Comparison of ENCODE assay signal across 2 cellular contexts in the genomic region with DNA sequence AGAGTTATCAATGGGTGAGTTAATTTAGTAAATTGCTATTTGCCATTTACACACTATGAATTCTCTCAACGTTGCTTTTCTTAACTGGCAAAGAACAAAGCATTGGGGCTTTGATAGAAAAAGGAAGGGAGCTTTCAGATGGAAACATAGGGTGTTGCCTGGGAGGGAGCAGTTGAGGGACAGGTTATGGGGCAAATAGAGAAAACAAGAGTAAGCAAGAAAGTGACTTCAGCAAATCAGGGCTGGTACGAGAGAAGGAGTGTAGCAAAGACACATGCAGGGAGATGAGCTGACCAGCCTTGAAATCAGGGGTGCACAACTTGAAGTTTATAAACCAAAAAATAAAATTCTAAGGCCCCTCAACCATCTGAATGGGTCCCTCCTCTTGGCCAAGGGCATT.
TF ChIP-seq lines count a peak whose summit lies in the region.

No MANE protein-coding gene starts in this region.

TF ChIP-seq in GM23338, 12 proteins besides CTCF, POLR2A, EP300 and RAD21:
- TF ChIP-seq CREB1 (CRISPR knock-in tag; IDR thresholded peaks at IDR 0.05; ENCODE audit: low read depth) (0 out of 2 replicates have a peak, but pooled peaks have one; percentile 20), JUNB (IDR thresholded peaks at IDR 0.05; ENCODE audit: unreplicated experiment) (no peak), ZNF114 (CRISPR knock-in tag; IDR thresholded peaks at IDR 0.05) (no peak), ZNF462 (CRISPR knock-in tag; IDR thresholded peaks at IDR 0.05) (no peak), POLR2AphosphoS5 (IDR thresholded peaks at IDR 0.05; ENCODE audit: low read depth) (no peak)
- TF ChIP-seq, protein P1, sequence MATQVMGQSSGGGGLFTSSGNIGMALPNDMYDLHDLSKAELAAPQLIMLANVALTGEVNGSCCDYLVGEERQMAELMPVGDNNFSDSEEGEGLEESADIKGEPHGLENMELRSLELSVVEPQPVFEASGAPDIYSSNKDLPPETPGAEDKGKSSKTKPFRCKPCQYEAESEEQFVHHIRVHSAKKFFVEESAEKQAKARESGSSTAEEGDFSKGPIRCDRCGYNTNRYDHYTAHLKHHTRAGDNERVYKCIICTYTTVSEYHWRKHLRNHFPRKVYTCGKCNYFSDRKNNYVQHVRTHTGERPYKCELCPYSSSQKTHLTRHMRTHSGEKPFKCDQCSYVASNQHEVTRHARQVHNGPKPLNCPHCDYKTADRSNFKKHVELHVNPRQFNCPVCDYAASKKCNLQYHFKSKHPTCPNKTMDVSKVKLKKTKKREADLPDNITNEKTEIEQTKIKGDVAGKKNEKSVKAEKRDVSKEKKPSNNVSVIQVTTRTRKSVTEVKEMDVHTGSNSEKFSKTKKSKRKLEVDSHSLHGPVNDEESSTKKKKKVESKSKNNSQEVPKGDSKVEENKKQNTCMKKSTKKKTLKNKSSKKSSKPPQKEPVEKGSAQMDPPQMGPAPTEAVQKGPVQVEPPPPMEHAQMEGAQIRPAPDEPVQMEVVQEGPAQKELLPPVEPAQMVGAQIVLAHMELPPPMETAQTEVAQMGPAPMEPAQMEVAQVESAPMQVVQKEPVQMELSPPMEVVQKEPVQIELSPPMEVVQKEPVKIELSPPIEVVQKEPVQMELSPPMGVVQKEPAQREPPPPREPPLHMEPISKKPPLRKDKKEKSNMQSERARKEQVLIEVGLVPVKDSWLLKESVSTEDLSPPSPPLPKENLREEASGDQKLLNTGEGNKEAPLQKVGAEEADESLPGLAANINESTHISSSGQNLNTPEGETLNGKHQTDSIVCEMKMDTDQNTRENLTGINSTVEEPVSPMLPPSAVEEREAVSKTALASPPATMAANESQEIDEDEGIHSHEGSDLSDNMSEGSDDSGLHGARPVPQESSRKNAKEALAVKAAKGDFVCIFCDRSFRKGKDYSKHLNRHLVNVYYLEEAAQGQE (IDR thresholded peaks at IDR 0.05; ENCODE audit: unreplicated experiment), result no peak

TF ChIP-seq in K562, 482 proteins besides CTCF, POLR2A, EP300 and RAD21:
- TF ChIP-seq SP2 (IDR thresholded peaks at IDR 0.05; ENCODE audit: extremely low read depth, low read depth, low read length, poor library complexity, severe bottlenecking), result no peak
- TF ChIP-seq PKNOX1 (IDR thresholded peaks at IDR 0.05), result peak; percentile 27; the same call in 1 of the 2 replicates
